20 cellular contexts compared by ENCODE assay signal in genomic region chr4:98556451-98556850, GRCh38.
"Had no signal": no experiment of that assay in that cellular context is flagged by ENCODE, and none has a peak within 500 bp of the region (broad histone marks: within the 10 kb centered on the region; RNA-seq: fewer than 3 reads in every experiment).

No MANE protein-coding gene starts in this region.

- ATAC-seq: activated CD8-positive, alpha-beta T cell treated with anti-CD3 and anti-CD28 coated beads for 36 hours; activated naive CD4-positive, alpha-beta T cell treated with anti-CD3 and anti-CD28 coated beads, Interleukin-2, amount 50 U/mL, for 72 hours; body of pancreas; gastrocnemius medialis; stimulated activated effector memory CD8-positive, alpha-beta T cell treated with anti-CD3 and anti-CD28 coated beads, Interleukin-12 subunit alpha, Interleukin-12 subunit beta, amount 100 ng/mL, for 72 hours had no signal

- H3K27me3 ChIP-seq: body of pancreas, gastrocnemius medialis, heart left ventricle, neural progenitor cell, sigmoid colon, transverse colon, vagina had no signal

- H3K4me1 ChIP-seq: body of pancreas, gastrocnemius medialis, lower lobe of right lung, parathyroid adenoma had no signal

- H3K27ac ChIP-seq: body of pancreas, gastrocnemius medialis, heart left ventricle, lower lobe of right lung, neural progenitor cell, parathyroid adenoma, transverse colon, vagina had no signal

- H3K9ac ChIP-seq: neural progenitor cell, parathyroid adenoma had no signal

- H3K36me3 ChIP-seq: gastrocnemius medialis, heart left ventricle, lower lobe of right lung, neural progenitor cell, sigmoid colon, transverse colon, vagina had no signal

- H2AFZ ChIP-seq: neural progenitor cell, parathyroid adenoma had no signal

- H3K4me3 ChIP-seq: body of pancreas, gastrocnemius medialis, heart left ventricle, lower lobe of right lung, neural progenitor cell, sigmoid colon, transverse colon, vagina had no signal

- DNase-seq: activated B cell treated with CpG ODN at 0.5 μM for 24 hours; activated CD4-positive, alpha-beta T cell treated with anti-CD3 and anti-CD28 coated beads for 48 hours; activated CD8-positive, alpha-beta T cell treated with anti-CD3 and anti-CD28 coated beads for 36 hours; activated gamma-delta T cell; activated T-cell treated with anti-CD3 and anti-CD28 coated beads, Interleukin-2, amount 50 U/mL, for 48 hours; amniotic stem cell; body of pancreas; gastrocnemius medialis; heart left ventricle; left cardiac atrium; lower lobe of right lung; midbrain; sigmoid colon; T-helper 2 cell; transverse colon had no signal

- H3K9me3 ChIP-seq: body of pancreas, gastrocnemius medialis, heart left ventricle, lower lobe of right lung, sigmoid colon, transverse colon, vagina had no signal
